19 cellular contexts compared by ENCODE assay signal in genomic region chr4:112894951-112895350, GRCh38.
DNase-seq lines count a peak whose midpoint lies in the region; ATAC-seq and TF ChIP-seq lines count a peak whose summit lies in the region.
"Had no signal": no experiment of that assay in that cellular context is flagged by ENCODE, and none has a peak within 500 bp of the region (broad histone marks: within the 10 kb centered on the region; RNA-seq: fewer than 3 reads in every experiment).

No MANE protein-coding gene starts in this region.

- H3K4me3 ChIP-seq in dorsolateral prefrontal cortex: no peak overlapping the region
- H3K4me3 ChIP-seq in neuronal stem cell (ENCODE audit: low read length in 2 of 2): no peak overlapping the region
- no peak overlapping the region for H3K4me3 ChIP-seq in lower lobe of right lung
- H3K4me3 ChIP-seq: K562 had no signal

- peaks cover 14% of the 10 kb centered on the region for H3K4me1 Mint-ChIP-seq in endothelial cell (ENCODE audit: unreplicated experiment)
- H3K4me1 Mint-ChIP-seq: CD4-positive, CD25-positive, alpha-beta regulatory T cell; T-cell had no signal

- H2BK12ac ChIP-seq in neuronal stem cell (ENCODE audit: low read length): no peak overlapping the region

- no peak overlapping the region for H3K4me3 Mint-ChIP-seq in endothelial cell (ENCODE audit: unreplicated experiment)
- H3K4me3 Mint-ChIP-seq: CD4-positive, CD25-positive, alpha-beta regulatory T cell; T-cell had no signal

- H3K4me2 ChIP-seq in neuronal stem cell (ENCODE audit: insufficient read depth, low read length, poor library complexity, severe bottlenecking): no peak overlapping the region

- H3K36me3 ChIP-seq in neuronal stem cell (replicated peaks in 1 of 2; ENCODE audit: control insufficient read depth in 2 of 2, insufficient read depth in 2 of 2, low read length in 2 of 2) (no peaks in the 10 kb centered on the region), lower lobe of right lung (no peaks in the 10 kb centered on the region)

- H3K27me3 ChIP-seq in dorsolateral prefrontal cortex: no peaks in the 10 kb centered on the region
- no peaks in the 10 kb centered on the region for H3K27me3 ChIP-seq in neuronal stem cell (ENCODE audit: control insufficient read depth in 3 of 3, insufficient read depth in 3 of 3, low read depth in 1 of 3, low read length in 3 of 3)
- no peaks in the 10 kb centered on the region for H3K27me3 ChIP-seq in lower lobe of right lung (ENCODE audit: low read depth)

- H3K36me3 Mint-ChIP-seq in endothelial cell (ENCODE audit: low read depth, unreplicated experiment): no peaks in the 10 kb centered on the region
- H3K36me3 Mint-ChIP-seq: CD4-positive, CD25-positive, alpha-beta regulatory T cell; T-cell had no signal

- H3K9me3 Mint-ChIP-seq in endothelial cell (ENCODE audit: unreplicated experiment): no peaks in the 10 kb centered on the region
- H3K9me3 Mint-ChIP-seq: T-cell had no signal

- no peak overlapping the region for H3K18ac ChIP-seq in neuronal stem cell (ENCODE audit: low read length)

- ATAC-seq in lower lobe of right lung (no peak), HG02642 (IDR thresholded peaks at IDR 0.05; ENCODE audit: poor library complexity, unreplicated experiment) (no peak)
- ATAC-seq: HCT116, K562, T-cell had no signal

- H2AK5ac ChIP-seq in neuronal stem cell (ENCODE audit: low read depth, low read length): no peak overlapping the region

- H3K23ac ChIP-seq in neuronal stem cell (ENCODE audit: low read depth, low read length, poor library complexity): no peak overlapping the region

- no peaks in the 10 kb centered on the region for H3K79me1 ChIP-seq in neuronal stem cell (ENCODE audit: low read depth, low read length)

- no peak overlapping the region for H2BK120ac ChIP-seq in neuronal stem cell (ENCODE audit: low read depth, low read length)

- DNase-seq in NCI-H2171 (lab: John Stamatoyannopoulos, UW) (peak; percentile 7), SK-N-DZ (ENCODE audit: low spot score) (peak; percentile 21), dorsolateral prefrontal cortex (no peak), neuronal stem cell (ENCODE audit: low spot score) (no peak), endothelial cell (ENCODE audit: low spot score) (no peak), lower lobe of right lung (no peak), COR-L47 (lab: John Stamatoyannopoulos, UW) (no peak)
- DNase-seq: ACHN; AML-193; CD4-positive, CD25-positive, alpha-beta regulatory T cell; DMS79; NCI-H1417; NCI-H2029; NCI-H2227 treated with DMSO at 0.1 percent for 48 hours; NCI-H774; T-cell had no signal

- peak in 1 of 56 donors; percentile 17 for TF ChIP-seq CTCF in dorsolateral prefrontal cortex (IDR thresholded peaks at IDR 0.05 in 54 of 56, conservative IDR thresholded peaks at IDR 0.05 in 2 of 56; ENCODE audit: low read depth in 1 of 56, partially characterized antibody in 56 of 56)
- TF ChIP-seq CTCF in endothelial cell (IDR thresholded peaks at IDR 0.05; ENCODE audit: unreplicated experiment): no peak
- no peak for TF ChIP-seq CTCF in lower lobe of right lung (IDR thresholded peaks at IDR 0.05)

- peaks cover 11 to 16% of the 10 kb centered on the region in 2 donors for H3K4me1 ChIP-seq in neuronal stem cell (ENCODE audit: control insufficient read depth in 2 of 2, insufficient read depth in 1 of 2, low read depth in 1 of 2, low read length in 2 of 2)
- H3K4me1 ChIP-seq in lower lobe of right lung: no peaks in the 10 kb centered on the region

- H3K14ac ChIP-seq in neuronal stem cell (ENCODE audit: low read length): no peak overlapping the region

- H3K9me3 ChIP-seq in neuronal stem cell (replicated peaks in 1 of 2; ENCODE audit: control insufficient read depth in 2 of 2, insufficient read depth in 1 of 2, low read depth in 1 of 2, low read length in 2 of 2) (peaks cover 0 to 4% of the 10 kb centered on the region in 2 donors), lower lobe of right lung (no peaks in the 10 kb centered on the region)

- H4K8ac ChIP-seq in neuronal stem cell (ENCODE audit: low read depth, low read length): no peak overlapping the region

- no peak overlapping the region for H2BK15ac ChIP-seq in neuronal stem cell (ENCODE audit: low read length)

- H3K27ac ChIP-seq in dorsolateral prefrontal cortex: peak overlapping the region in 58 of 59 donors; percentile 77 to 98 (median 92)
- peak overlapping the region; percentile 83 for H3K27ac ChIP-seq in neuronal stem cell (replicated peaks; ENCODE audit: low read length)
- H3K27ac ChIP-seq in lower lobe of right lung: no peak overlapping the region

- no peak overlapping the region for H3K9ac ChIP-seq in neuronal stem cell (ENCODE audit: low read depth, low read length, poor library complexity)

- H2AFZ ChIP-seq in neuronal stem cell (ENCODE audit: low read length): no peak overlapping the region

- no peak overlapping the region for H3K27ac Mint-ChIP-seq in endothelial cell (ENCODE audit: unreplicated experiment)
- H3K27ac Mint-ChIP-seq: CD4-positive, CD25-positive, alpha-beta regulatory T cell; T-cell had no signal

- intact Hi-C loops in dorsolateral prefrontal cortex (cut with DNase I) (loop anchor here (5.0 kb wide), 1 partner anchor 38 kb away; no protein-coding TSS in a partner anchor), lower lobe of right lung (cut with DNase I) (no loop called here)

- no CpG with 5 or more reads among the region's 1 CpG for WGBS in neuronal stem cell (ENCODE audit: extremely low coverage in 2 of 2, insufficient read length in 2 of 2, insufficient replicate concordance in 1 of 2), 2 donors

- no peak overlapping the region for H3K4ac ChIP-seq in neuronal stem cell (ENCODE audit: low read length)

- H3K27me3 Mint-ChIP-seq in endothelial cell (ENCODE audit: unreplicated experiment): no peaks in the 10 kb centered on the region

- no peak overlapping the region for H4K91ac ChIP-seq in neuronal stem cell (ENCODE audit: low read depth, low read length, poor library complexity)

- no peak overlapping the region for H2BK5ac ChIP-seq in neuronal stem cell (ENCODE audit: low read length)

Comparison
In these comparisons a context has a peak if more than half of its experiments do, and no peak if none do; other contexts are left out.
1. DNase-seq: peak in NCI-H2171 (single experiment) and SK-N-DZ (single experiment); none in dorsolateral prefrontal cortex (0 of 10), neuronal stem cell (single experiment), endothelial cell (single experiment), lower lobe of right lung (single experiment) and COR-L47 (single experiment).